ENCODE assay signal across 2 cellular contexts in genomic region chr2:64742678-64743077, GRCh38.
TF ChIP-seq lines count a peak whose summit lies in the region.

No MANE protein-coding gene starts in this region.

TF ChIP-seq in IMR-90, 13 proteins besides CTCF, POLR2A, EP300 and RAD21 (continued from another document):
- TF ChIP-seq BHLHE40 (IDR thresholded peaks at IDR 0.05; ENCODE audit: low read depth, low read length) (no peak), USF2 (IDR thresholded peaks at IDR 0.05; ENCODE audit: low read depth, low read length) (no peak)

TF ChIP-seq in GM12878, 131 proteins besides CTCF, POLR2A, EP300 and RAD21 (continued from another document):
- TF ChIP-seq FOXK2 (IDR thresholded peaks at IDR 0.05) (no peak), KAT2A (conservative IDR thresholded peaks at IDR 0.05; ENCODE audit: control insufficient read depth, low read depth, low read length) (no peak), ZNF592 (IDR thresholded peaks at IDR 0.05) (no peak)
